Comparison of ENCODE assay signal across 8 cellular contexts in genomic region chrX:77785746-77786548, GRCh38. TPM values are rescaled to one million over a fixed set of nuclear protein-coding genes. Genes with fewer than 3 reads are reported as not detected.
DNase-seq lines count a peak whose midpoint lies in the region; ATAC-seq, FAIRE-seq and TF ChIP-seq lines count a peak whose summit lies in the region.

Gene ATRX (minus strand): TSS chrX:77786216. CDS start chrX:77786001, 215 bp downstream.

- CTCF ChIA-PET in HepG2 (lab: Yijun Ruan, JAX; ENCODE audit: low intra/inter-chr PET ratio, low total read pairs) = no interaction called here

- peak within 1 kb of the TSS; percentile 95 for H3K27ac ChIP-seq in HepG2 (ENCODE audit: extremely low read length, insufficient read depth, low read length)

- TF ChIP-seq CTCF in HepG2 (CRISPR knock-in tag; IDR thresholded peaks at IDR 0.05) = no peak

- 4% methylated on average over 5 of the region's 48 CpGs for WGBS in HepG2 (ENCODE audit: low lambda C conversion rate)

- in situ Hi-C loops in HepG2 (cut with HindIII; ENCODE audit: extremely low pct_ligation_motif_present, low pct_unique_long_range_greater_than_20kb) = no loop called here

- H3K27me3 ChIP-seq in HepG2 (ENCODE audit: control insufficient read depth in 1 of 2, insufficient read depth in 2 of 2, low read length in 2 of 2) = no peaks in the 10 kb centered on the region; a peak in 1 of 5 replicates

- no peak; the same call in 1 of the 2 replicates for TF ChIP-seq RAD21 in HepG2 (CRISPR knock-in tag; IDR thresholded peaks at IDR 0.05)

- POLR2A ChIA-PET in HepG2 (lab: Yijun Ruan, JAX) = no interaction called here

- H3K4me1 ChIP-seq in HepG2 (ENCODE audit: insufficient read depth, low read length) = 0 out of 2 replicates have a peak, but pooled peaks cover 7% of the 10 kb centered on the region

- intact Hi-C loops in HepG2 (cut with micrococcal nuclease; ENCODE audit: unreplicated experiment) = loop anchor here (5.0 kb wide), 3 partner anchors 54 to 316 kb away; partner anchors contain the start of genes COX7B, MAGT1 and PGK1

- ATAC-seq in HG03442 (IDR thresholded peaks at IDR 0.05; ENCODE audit: unreplicated experiment) (peak; percentile 97), HepG2 (peak; percentile 92)

- peak within 1 kb of the TSS; percentile 72 for H3K4me2 ChIP-seq in HepG2 (ENCODE audit: low read depth, low read length)

- H3K9me3 ChIP-seq in HepG2 (ENCODE audit: low read length) = no peaks in the 10 kb centered on the region

- H3K36me3 ChIP-seq in HepG2 (replicated peaks in 1 of 2; ENCODE audit: control insufficient read depth in 1 of 2, insufficient read depth in 2 of 2, low read length in 2 of 2) = no peaks in the 10 kb centered on the region

- peak within 1 kb of the TSS; percentile 86 for H2AFZ ChIP-seq in HepG2 (ENCODE audit: low read length)

- TF ChIP-seq POLR2A in GM19099 (IDR thresholded peaks at IDR 0.05; ENCODE audit: extremely low read depth, insufficient read length, low read depth) (peak; percentile 81), HepG2 (IDR thresholded peaks at IDR 0.05; ENCODE audit: insufficient read depth in 1 of 2, low read depth in 2 of 2, low read length in 2 of 2) (peak; percentile 73 to 80)

- FAIRE-seq in HepG2 (lab: Jason Lieb, UNC) = peak; percentile 49

- TF ChIP-seq EP300 in HepG2 (IDR thresholded peaks at IDR 0.05; ENCODE audit: low read depth in 2 of 2, low read length in 2 of 2) (0 out of 4 replicates have a peak, but pooled peaks of 1 of the 2 experiments have one; percentile 36), HepG2 (CRISPR knock-in tag; IDR thresholded peaks at IDR 0.05; ENCODE audit: borderline replicate concordance) (no peak)

- H4K20me1 ChIP-seq in HepG2 (ENCODE audit: insufficient read depth, low read length) = peaks cover 27% of the 10 kb centered on the region

- BruUV-seq in HepG2 (replicated peaks; lab: Mats Ljungman, UMichigan) = no TSS peak

- H3K79me2 ChIP-seq in HepG2 (ENCODE audit: insufficient read depth, low read length) = peaks cover 50% of the 10 kb centered on the region

- H3K9ac ChIP-seq in HepG2 (ENCODE audit: insufficient read depth, low read depth, low read length) = peak within 1 kb of the TSS; percentile 92

- peak within 1 kb of the TSS; percentile 80 to 84 (median 81) for H3K4me3 ChIP-seq in HepG2 (replicated peaks in 1 of 3; ENCODE audit: insufficient read depth in 1 of 3, low read depth in 2 of 3, low read length in 3 of 3)

- DNase-seq in AML-193 (lab: John Stamatoyannopoulos, UW) (peak; percentile 59 to 68), NCI-H526 (lab: John Stamatoyannopoulos, UW) (peak; percentile 76 to 87), dermis microvascular lymphatic vessel endothelial cell (ENCODE audit: low read depth in 2 of 2) (peak; percentile 73 to 88), HepG2 (ENCODE audit: low spot score) (peak; percentile 82)
- DNase-seq in activated CD4-positive, alpha-beta T cell treated with anti-CD3 and anti-CD28 coated beads, Interleukin-2, amount 50 U/mL, for 24 hours (ENCODE audit: low read depth in 1 of 2, low spot score in 1 of 2) = peak; percentile 44 to 59
- DNase-seq in stimulated activated CD4-positive, alpha-beta T cell treated with anti-CD3 and anti-CD28 coated beads, Interleukin-4, amount 100 ng/mL, for 1 hour = peak; percentile 67

TF ChIP-seq in HepG2, 621 proteins besides CTCF, POLR2A, EP300 and RAD21 (continues in another document):
- peak; percentile 95 for TF ChIP-seq YY1 (IDR thresholded peaks at IDR 0.05; ENCODE audit: insufficient read depth, insufficient replicate concordance, low read depth, low read length)
- TF ChIP-seq RFXAP (CRISPR knock-in tag; IDR thresholded peaks at IDR 0.05; ENCODE audit: borderline replicate concordance) = peak; percentile 99
- peak; percentile 78 for TF ChIP-seq NFYC (CRISPR knock-in tag; IDR thresholded peaks at IDR 0.05)
- no peak for TF ChIP-seq ZNF878 (CRISPR knock-in tag; IDR thresholded peaks at IDR 0.05)
- TF ChIP-seq RFX5 (IDR thresholded peaks at IDR 0.05; ENCODE audit: low read depth, low read length) = peak; percentile 96
- TF ChIP-seq ZFY (CRISPR knock-in tag; IDR thresholded peaks at IDR 0.05) = peak; percentile 79
- peak; percentile 75 for TF ChIP-seq POLR2AphosphoS5 (IDR thresholded peaks at IDR 0.05; ENCODE audit: low read depth, low read length)
- peak; percentile 60; the same call in 1 of the 2 replicates for TF ChIP-seq IRF9 (CRISPR knock-in tag; IDR thresholded peaks at IDR 0.05; ENCODE audit: borderline replicate concordance)
- peak; percentile 49; the same call in 1 of the 2 replicates for TF ChIP-seq MYC (CRISPR knock-in tag; IDR thresholded peaks at IDR 0.05; ENCODE audit: borderline replicate concordance)
- TF ChIP-seq ZNF605 (CRISPR knock-in tag; IDR thresholded peaks at IDR 0.05) = 0 out of 2 replicates have a peak, but pooled peaks have one; percentile 41
- TF ChIP-seq ZBTB38 (CRISPR knock-in tag; IDR thresholded peaks at IDR 0.05) = no peak
- peak; percentile 64; the same call in 1 of the 2 replicates for TF ChIP-seq SRY (CRISPR knock-in tag; IDR thresholded peaks at IDR 0.05)
- TF ChIP-seq ZNF740 (CRISPR knock-in tag; IDR thresholded peaks at IDR 0.05) = 0 out of 2 replicates have a peak, but pooled peaks have one; percentile 21
- peak; percentile 73 for TF ChIP-seq ZNF687 (CRISPR knock-in tag; IDR thresholded peaks at IDR 0.05)

RNA-seq across cellular contexts. Expression of gene ATRX, which starts in this region (rescaled TPM):
- total RNA-seq in dermis microvascular lymphatic vessel endothelial cell = 48.5 and 58.5 TPM in 2 replicates
- 44.5 and 55.4 TPM in 2 replicates for total RNA-seq in HepG2 (2016; rRNA removed; fragmentation: Illumina TruSeq; extraction: Trizol)
- total RNA-seq in HepG2 (2016; cell fraction: cytosol; rRNA removed; fragmentation: Illumina TruSeq; extraction: Trizol; ENCODE audit: low read depth) = 17.8 and 22.4 TPM in 2 replicates
- 42.1 and 53.4 TPM in 2 replicates for total RNA-seq in HepG2 (2016; cell fraction: insoluble cytoplasmic fraction; rRNA removed; fragmentation: Illumina TruSeq; extraction: Trizol)
- 11.1 and 13.3 TPM in 2 replicates for total RNA-seq in HepG2 (2016; cell fraction: membrane; rRNA removed; fragmentation: Illumina TruSeq; extraction: Trizol)
- total RNA-seq in HepG2 (2016; cell fraction: nucleus; rRNA removed; fragmentation: Illumina TruSeq; extraction: Trizol) = 121 and 130 TPM in 2 replicates
- polyA plus RNA-seq in HepG2 (2011; rRNA removed) = 24.6 and 26.1 TPM in 2 replicates
- polyA plus RNA-seq in HepG2 (2011; cell fraction: cytosol; rRNA removed) = 10.4 and 14.7 TPM in 2 replicates
- polyA plus RNA-seq in HepG2 (2011; cell fraction: nucleus; rRNA removed) = 45.5 and 54.8 TPM in 2 replicates
- 29.1 and 30.5 TPM in 2 replicates for polyA plus RNA-seq in HepG2 (2012)
- polyA plus RNA-seq in HepG2 (2016; cell fraction: cytosol; fragmentation: Illumina TruSeq; extraction: Trizol; ENCODE audit: low read depth) = 0.52 and 0.85 TPM in 2 replicates
- 20.3 and 23.4 TPM in 2 replicates for polyA plus RNA-seq in HepG2 (2016; cell fraction: insoluble cytoplasmic fraction; fragmentation: Illumina TruSeq; extraction: Trizol; ENCODE audit: low read depth)
- polyA plus RNA-seq in HepG2 (2016; cell fraction: membrane; fragmentation: Illumina TruSeq; extraction: Trizol; ENCODE audit: low read depth) = 1.1 and 1.3 TPM in 2 replicates
- polyA plus RNA-seq in HepG2 (2016; cell fraction: nucleus; fragmentation: Illumina TruSeq; extraction: Trizol; ENCODE audit: insufficient read depth, low read depth) = 46.4 and 57.8 TPM in 2 replicates
- polyA minus RNA-seq in HepG2 (2011; rRNA and poly(A)+ RNA removed; ENCODE audit: low replicate concordance) = 17.6 and 63.4 TPM in 2 replicates
- polyA minus RNA-seq in HepG2 (2011; cell fraction: cytosol; rRNA and poly(A)+ RNA removed) = 32.2 and 34.7 TPM in 2 replicates
- 227 and 238 TPM in 2 replicates for polyA minus RNA-seq in HepG2 (2011; cell fraction: nucleus; rRNA and poly(A)+ RNA removed)

Comparison
In these comparisons a context has a peak if more than half of its experiments do, and no peak if none do; other contexts are left out.
1. Peak in every context shown above with its lines: DNase-seq, ATAC-seq, H3K4me3 ChIP-seq and H3K27ac ChIP-seq.